In the genomic region with DNA sequence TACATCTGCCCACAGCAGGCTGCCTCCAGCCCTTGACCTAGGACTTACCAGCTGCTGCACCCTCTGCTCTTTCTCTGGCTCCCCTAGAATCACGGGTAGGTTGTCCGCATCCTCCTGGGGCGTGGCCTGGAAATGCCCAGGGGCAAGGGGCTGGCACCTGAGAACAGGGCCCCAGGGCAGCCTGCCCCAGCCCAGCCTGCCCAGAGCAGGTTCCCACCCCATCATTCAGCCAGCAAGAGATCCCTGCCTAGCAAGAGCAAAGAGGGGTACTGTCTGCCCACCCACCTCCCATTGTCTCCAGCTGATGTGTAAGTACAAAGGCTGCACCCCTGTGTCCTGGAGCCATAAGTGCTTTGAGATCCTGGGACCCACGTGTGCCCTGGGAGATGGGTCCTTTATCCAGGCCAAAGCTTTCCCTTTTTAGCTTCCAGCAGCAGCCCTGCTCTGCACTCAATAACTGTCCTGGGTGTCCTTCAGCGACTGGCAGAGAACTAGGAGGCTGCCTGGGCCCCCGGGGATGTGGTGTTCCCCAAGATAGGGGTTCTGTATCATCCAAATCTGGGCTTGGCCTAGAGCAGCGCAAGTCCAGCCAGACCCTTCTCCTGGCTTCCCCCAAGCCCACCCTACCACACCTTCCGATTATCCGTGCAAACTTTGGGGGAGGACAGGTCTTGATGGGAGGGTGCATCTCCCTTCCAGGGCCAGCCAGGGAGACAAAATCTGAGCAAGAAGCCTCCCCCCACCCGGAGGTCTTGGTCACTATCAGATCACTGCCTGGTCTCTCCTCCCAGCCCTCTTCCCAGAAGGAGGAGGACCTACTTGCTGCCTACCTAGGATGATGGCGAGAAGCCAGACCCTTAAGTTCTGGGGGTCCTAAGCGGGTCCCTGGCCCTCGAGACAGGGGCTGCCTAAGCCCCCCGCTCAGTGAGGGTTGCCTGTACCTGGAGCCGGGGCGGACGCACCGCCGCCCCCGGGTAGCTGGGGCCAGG, we compare ENCODE assay signal across 8 cellular contexts. TPM values are rescaled to one million over a fixed set of nuclear protein-coding genes. Genes with fewer than 3 reads are reported as not detected.
DNase-seq lines count a peak whose midpoint lies in the region; ATAC-seq and TF ChIP-seq lines count a peak whose summit lies in the region.

No MANE protein-coding gene starts in this region.

- H3K4me1 ChIP-seq in mesodermal cell (ENCODE audit: control insufficient read depth, insufficient read depth, low read length, poor library complexity, severe bottlenecking): no peaks in the 10 kb centered on the region
- H3K4me1 ChIP-seq in tibial artery: peaks cover 0 to 28% (median 18%) of the 10 kb centered on the region in 4 donors

- H3K4me3 ChIP-seq in mesodermal cell (ENCODE audit: extremely low read depth, insufficient read depth, low read length, poor library complexity, severe bottlenecking): peak overlapping the region; percentile 36
- peak overlapping the region; percentile 66 to 72 for H3K4me3 ChIP-seq in tibial artery

- H3K36me3 ChIP-seq in mesodermal cell (ENCODE audit: control insufficient read depth, insufficient read depth, low read length) (no peaks in the 10 kb centered on the region), tibial artery (peaks cover 0 to 32% (median 0%) of the 10 kb centered on the region in 3 donors)

- ATAC-seq in activated CD8-positive, alpha-beta T cell treated with anti-CD3 and anti-CD28 coated beads, Interleukin-2, amount 10 ng/mL, durations not matched to agents 7 days and 5 days: no peak
- ATAC-seq in activated CD8-positive, alpha-beta T cell treated with anti-CD3 and anti-CD28 coated beads for 36 hours: no peak

- H3K27me3 ChIP-seq in tibial artery: peaks cover 0 to 11% of the 10 kb centered on the region in 2 donors

- POLR2A ChIA-PET in activated CD8-positive, alpha-beta T cell treated with anti-CD3 and anti-CD28 coated beads, Interleukin-2, amount 10 ng/mL, durations not matched to agents 7 days and 5 days (lab: Charles Lee): interaction anchor here (0.5 to 28.8 kb wide), 4 partner anchors 16 to 37 kb away, joined by 3 to 2649 read pairs (median 130); partner anchors contain the start of gene SUPT4H1
- POLR2A ChIA-PET in activated CD8-positive, alpha-beta T cell treated with anti-CD3 and anti-CD28 coated beads for 36 hours (lab: Charles Lee): interaction anchor here (1.2 to 26.8 kb wide), 4 partner anchors 15 to 77 kb away, joined by 3 to 1558 read pairs (median 35); partner anchors contain the start of gene SUPT4H1

- 49 to 55% methylated on average over 17 to 18 of the region's 20 CpGs for WGBS in mesodermal cell (ENCODE audit: insufficient coverage in 2 of 2), 2 experiments

- H3K4me3 Mint-ChIP-seq in activated CD8-positive, alpha-beta T cell treated with anti-CD3 and anti-CD28 coated beads, Interleukin-2, amount 10 ng/mL, durations not matched to agents 7 days and 5 days: no peak overlapping the region
- no peak overlapping the region for H3K4me3 Mint-ChIP-seq in activated CD8-positive, alpha-beta T cell treated with anti-CD3 and anti-CD28 coated beads for 36 hours

- H3K9me3 Mint-ChIP-seq in activated CD8-positive, alpha-beta T cell treated with anti-CD3 and anti-CD28 coated beads, Interleukin-2, amount 10 ng/mL, durations not matched to agents 7 days and 5 days (ENCODE audit: insufficient read depth): no peaks in the 10 kb centered on the region
- no peaks in the 10 kb centered on the region for H3K9me3 Mint-ChIP-seq in activated CD8-positive, alpha-beta T cell treated with anti-CD3 and anti-CD28 coated beads for 36 hours

- H3K36me3 Mint-ChIP-seq in activated CD8-positive, alpha-beta T cell treated with anti-CD3 and anti-CD28 coated beads, Interleukin-2, amount 10 ng/mL, durations not matched to agents 7 days and 5 days (ENCODE audit: low read depth): peaks cover 36% of the 10 kb centered on the region
- H3K36me3 Mint-ChIP-seq in activated CD8-positive, alpha-beta T cell treated with anti-CD3 and anti-CD28 coated beads for 36 hours (ENCODE audit: low read depth): peaks cover 8% of the 10 kb centered on the region

- DNase-seq in activated CD8-positive, alpha-beta T cell treated with anti-CD3 and anti-CD28 coated beads, Interleukin-2, amount 10 ng/mL, durations not matched to agents 7 days and 5 days: peak; percentile 27
- no peak for DNase-seq in activated CD8-positive, alpha-beta T cell treated with anti-CD3 and anti-CD28 coated beads for 36 hours
- DNase-seq in cerebellar cortex (ENCODE audit: low spot score) (peak; percentile 32), tibial artery (no peak), RKO (ENCODE audit: low spot score) (no peak), medulla oblongata (ENCODE audit: extremely low spot score) (no peak), NCI-H510A treated with DMSO at 0.1 percent for 48 hours (lab: John Stamatoyannopoulos, UW) (no peak)

- peaks cover 6% of the 10 kb centered on the region for H3K27me3 Mint-ChIP-seq in activated CD8-positive, alpha-beta T cell treated with anti-CD3 and anti-CD28 coated beads, Interleukin-2, amount 10 ng/mL, durations not matched to agents 7 days and 5 days (ENCODE audit: low read depth)
- no peaks in the 10 kb centered on the region for H3K27me3 Mint-ChIP-seq in activated CD8-positive, alpha-beta T cell treated with anti-CD3 and anti-CD28 coated beads for 36 hours

- TF ChIP-seq CTCF in activated CD8-positive, alpha-beta T cell treated with anti-CD3 and anti-CD28 coated beads for 36 hours (IDR thresholded peaks at IDR 0.05): no peak
- TF ChIP-seq CTCF in tibial artery (IDR thresholded peaks at IDR 0.05): no peak

- H3K9me3 ChIP-seq in mesodermal cell (ENCODE audit: control insufficient read depth, low read length) (no peaks in the 10 kb centered on the region), tibial artery (no peaks in the 10 kb centered on the region)

- H3K4me1 Mint-ChIP-seq in activated CD8-positive, alpha-beta T cell treated with anti-CD3 and anti-CD28 coated beads, Interleukin-2, amount 10 ng/mL, durations not matched to agents 7 days and 5 days (ENCODE audit: low read depth): peaks cover 28% of the 10 kb centered on the region
- H3K4me1 Mint-ChIP-seq in activated CD8-positive, alpha-beta T cell treated with anti-CD3 and anti-CD28 coated beads for 36 hours (ENCODE audit: low read depth): peaks cover 34% of the 10 kb centered on the region

- H3K27ac ChIP-seq in mesodermal cell (ENCODE audit: low read depth, low read length, severe bottlenecking): no peak overlapping the region
- H3K27ac ChIP-seq in tibial artery: peak overlapping the region; percentile 70 to 76

- intact Hi-C loops in activated CD8-positive, alpha-beta T cell treated with anti-CD3 and anti-CD28 coated beads for 36 hours (cut with micrococcal nuclease): no loop called here
- intact Hi-C loops in tibial artery (cut with DNase I; ENCODE audit: low total_unique reads): no loop called here

- CTCF ChIA-PET in activated CD8-positive, alpha-beta T cell treated with anti-CD3 and anti-CD28 coated beads, Interleukin-2, amount 10 ng/mL, durations not matched to agents 7 days and 5 days (lab: Charles Lee): interaction anchor here (1.0 to 2.1 kb wide), 2 partner anchors 21 to 94 kb away, joined by 6 to 12 read pairs; partner anchors contain the start of gene RNF43
- CTCF ChIA-PET in activated CD8-positive, alpha-beta T cell treated with anti-CD3 and anti-CD28 coated beads for 36 hours (lab: Charles Lee): interaction anchor here (1.7 to 1.9 kb wide), 2 partner anchors 9 to 28 kb away, joined by 5 read pairs; no protein-coding TSS in a partner anchor

- peak overlapping the region; percentile 59 for H3K27ac Mint-ChIP-seq in activated CD8-positive, alpha-beta T cell treated with anti-CD3 and anti-CD28 coated beads, Interleukin-2, amount 10 ng/mL, durations not matched to agents 7 days and 5 days
- H3K27ac Mint-ChIP-seq in activated CD8-positive, alpha-beta T cell treated with anti-CD3 and anti-CD28 coated beads for 36 hours: no peak overlapping the region

RNA-seq across cellular contexts. Expression of gene TSPOAP1, which starts 4.9 kb away (rescaled TPM):
- 10 to 100 TPM; 45.8 to 51.5 TPM for total RNA-seq in activated CD8-positive, alpha-beta T cell treated with anti-CD3 and anti-CD28 coated beads, Interleukin-2, amount 10 ng/mL, durations not matched to agents 7 days and 5 days
- total RNA-seq in activated CD8-positive, alpha-beta T cell treated with anti-CD3 and anti-CD28 coated beads for 36 hours: 10 to 100 TPM; 21.1 to 24.1 TPM
- 13.3 TPM for polyA plus RNA-seq in mesodermal cell (2013, experiment 1 of 2)
- polyA plus RNA-seq in mesodermal cell (2013, experiment 2 of 2): 9.2 TPM

RNA-seq across cellular contexts. Expression of gene SUPT4H1, which starts 28.3 kb away (rescaled TPM):
- 10 to 100 TPM; 75.2 to 90.8 TPM for total RNA-seq in activated CD8-positive, alpha-beta T cell treated with anti-CD3 and anti-CD28 coated beads, Interleukin-2, amount 10 ng/mL, durations not matched to agents 7 days and 5 days
- total RNA-seq in activated CD8-positive, alpha-beta T cell treated with anti-CD3 and anti-CD28 coated beads for 36 hours: 100 to 1,000 TPM; 104 to 110 TPM
- 107 TPM for polyA plus RNA-seq in mesodermal cell (2013, experiment 1 of 2)
- 91.4 TPM for polyA plus RNA-seq in mesodermal cell (2013, experiment 2 of 2)

RNA-seq across cellular contexts. Expression of gene MPO, which starts 43.0 kb away (rescaled TPM):
- total RNA-seq in activated CD8-positive, alpha-beta T cell treated with anti-CD3 and anti-CD28 coated beads, Interleukin-2, amount 10 ng/mL, durations not matched to agents 7 days and 5 days: not detected
- not detected for total RNA-seq in activated CD8-positive, alpha-beta T cell treated with anti-CD3 and anti-CD28 coated beads for 36 hours
- polyA plus RNA-seq in mesodermal cell (2013, experiment 1 of 2): not detected
- not detected for polyA plus RNA-seq in mesodermal cell (2013, experiment 2 of 2)

Comparison
In these comparisons a context has a peak if more than half of its experiments do, and no peak if none do; other contexts are left out.
1. DNase-seq: peak in activated CD8-positive, alpha-beta T cell treated with anti-CD3 and anti-CD28 coated beads, Interleukin-2, amount 10 ng/mL, durations not matched to agents 7 days and 5 days (single experiment) and cerebellar cortex (single experiment); none in activated CD8-positive, alpha-beta T cell treated with anti-CD3 and anti-CD28 coated beads for 36 hours (single experiment), tibial artery (0 of 2), RKO (single experiment), medulla oblongata (single experiment) and NCI-H510A treated with DMSO at 0.1 percent for 48 hours (single experiment).